In genomic region chr5:54671111-54671531, GRCh38 we compare ENCODE assay signal across 14 cellular contexts.
DNase-seq lines count a peak whose midpoint lies in the region; ATAC-seq and TF ChIP-seq lines count a peak whose summit lies in the region.
"Had no signal": no experiment of that assay in that cellular context is flagged by ENCODE, and none has a peak within 500 bp of the region (broad histone marks: within the 10 kb centered on the region; RNA-seq: fewer than 3 reads in every experiment).

No MANE protein-coding gene starts in this region.

- H3K9me3 ChIP-seq in ascending aorta = no peaks in the 10 kb centered on the region

- no peak for TF ChIP-seq CTCF in ascending aorta (IDR thresholded peaks at IDR 0.05)

- peaks cover 59 to 70% of the 10 kb centered on the region in 2 donors for H3K4me1 Mint-ChIP-seq in immature natural killer cell

- H3K27me3 ChIP-seq in ascending aorta = no peaks in the 10 kb centered on the region
- H3K27me3 ChIP-seq: tibial nerve had no signal

- intact Hi-C loops in ascending aorta (cut with DNase I) = no loop called here

- no peak for ATAC-seq in HG02623 (IDR thresholded peaks at IDR 0.05; ENCODE audit: unreplicated experiment)

- peak overlapping the region in 4 of 6 donors; percentile 25 to 76 (median 64) for H3K27ac Mint-ChIP-seq in immature natural killer cell
- H3K27ac Mint-ChIP-seq: activated naive CD8-positive, alpha-beta T cell treated with anti-CD3 and anti-CD28 coated beads for 36 hours had no signal

- DNase-seq in DMS 273 (lab: John Stamatoyannopoulos, UW; ENCODE audit: unreplicated experiment) = peak; percentile 22
- DNase-seq in DMS 273 treated with DMSO at 0.1 percent for 48 hours (lab: John Stamatoyannopoulos, UW) = no peak
- no peak for DNase-seq in ascending aorta (ENCODE audit: low spot score in 2 of 2)
- DNase-seq in immature natural killer cell = no peak
- DNase-seq in stromal cell of bone marrow (ENCODE audit: low read depth) = peak; percentile 86
- no peak for DNase-seq in activated CD8-positive, alpha-beta memory T cell treated with anti-CD3 and anti-CD28 coated beads for 24 hours
- DNase-seq in NCI-H524 (lab: John Stamatoyannopoulos, UW) = no peak
- DNase-seq: activated CD4-positive, alpha-beta T cell treated with anti-CD3 and anti-CD28 coated beads, Interleukin-2, amount 50 U/mL, for 4 hours; activated naive CD8-positive, alpha-beta T cell treated with anti-CD3 and anti-CD28 coated beads for 36 hours; DMS79 treated with DMSO at 0.1 percent for 48 hours; effector memory CD4-positive, alpha-beta T cell had no signal

- no peaks in the 10 kb centered on the region for H3K36me3 ChIP-seq in ascending aorta
- H3K36me3 ChIP-seq: tibial nerve had no signal

- H3K4me1 ChIP-seq in ascending aorta = peaks cover 6 to 39% of the 10 kb centered on the region in 2 donors

- H3K27ac ChIP-seq in ascending aorta = peak overlapping the region; percentile 66 to 79
- H3K27ac ChIP-seq: 22Rv1 had no signal

- H3K27me3 Mint-ChIP-seq in immature natural killer cell (ENCODE audit: low read depth in 3 of 3) = peaks cover 0 to 3% (median 1%) of the 10 kb centered on the region in 3 donors
- H3K27me3 Mint-ChIP-seq: activated naive CD8-positive, alpha-beta T cell treated with anti-CD3 and anti-CD28 coated beads for 36 hours had no signal

- no peak overlapping the region for H3K4me3 ChIP-seq in ascending aorta
- H3K4me3 ChIP-seq: tibial nerve had no signal

- H3K4me3 Mint-ChIP-seq in immature natural killer cell = no peak overlapping the region
- H3K4me3 Mint-ChIP-seq: activated naive CD8-positive, alpha-beta T cell treated with anti-CD3 and anti-CD28 coated beads for 36 hours had no signal

- H3K9me3 Mint-ChIP-seq in immature natural killer cell = peaks cover 0 to 2% (median 0%) of the 10 kb centered on the region in 6 donors

- H3K36me3 Mint-ChIP-seq in immature natural killer cell = peaks cover 4 to 10% (median 5%) of the 10 kb centered on the region in 3 donors

Comparison
In these comparisons a context has a peak if more than half of its experiments do, and no peak if none do; other contexts are left out.
1. DNase-seq: peak in DMS 273 (single experiment) and stromal cell of bone marrow (single experiment); none in DMS 273 treated with DMSO at 0.1 percent for 48 hours (single experiment), ascending aorta (0 of 2), immature natural killer cell (0 of 3), activated CD8-positive, alpha-beta memory T cell treated with anti-CD3 and anti-CD28 coated beads for 24 hours (single experiment) and NCI-H524 (0 of 2).